ENCODE assay signal across 24 cellular contexts in genomic region chr6:167872538-167873210, GRCh38. TPM values are rescaled to one million over a fixed set of nuclear protein-coding genes. Genes with fewer than 3 reads are reported as not detected.
DNase-seq lines count a peak whose midpoint lies in the region; ATAC-seq, FAIRE-seq and TF ChIP-seq lines count a peak whose summit lies in the region.
"Had no signal": no experiment of that assay in that cellular context is flagged by ENCODE, and none has a peak within 500 bp of the region (broad histone marks: within the 10 kb centered on the region; RNA-seq: fewer than 3 reads in every experiment).

No MANE protein-coding gene starts in this region.

- TF ChIP-seq RAD21 in K562 (CRISPR knock-in tag; conservative IDR thresholded peaks at IDR 0.05 in 1 of 2, IDR thresholded peaks at IDR 0.05 in 1 of 2), result no peak

- H3K36me3 ChIP-seq in K562 (ENCODE audit: control insufficient read depth, insufficient read depth, low read length), result peaks cover 83% of the 10 kb centered on the region

- peak; percentile 55 for ATAC-seq in GM18505 (IDR thresholded peaks at IDR 0.05; ENCODE audit: unreplicated experiment)
- peak; percentile 60 for ATAC-seq in GM21723 (IDR thresholded peaks at IDR 0.05; ENCODE audit: unreplicated experiment)
- ATAC-seq in K562, result no peak; the same call in 2 of the 3 replicates
- ATAC-seq in GM21825 (IDR thresholded peaks at IDR 0.05; ENCODE audit: unreplicated experiment), result no peak
- ATAC-seq: esophagus mucosa; left cardiac atrium; SK-N-SH treated with all-trans-retinoic acid at 6 μM for 48 hours; stimulated activated naive CD8-positive, alpha-beta T cell treated with anti-CD3 and anti-CD28 coated beads, Interleukin-15, Interleukin-2, amounts not matched to agents 100 U/mL and 50 U/mL, for 24 hours had no signal

- CTCF ChIA-PET in K562 (lab: Yijun Ruan, JAX; ENCODE audit: low intra/inter-chr PET ratio), result no interaction called here

- H3K27ac ChIP-seq in K562 (ENCODE audit: extremely low read depth, low read depth, low read length), result no peak overlapping the region

- H3K27me3 ChIP-seq in K562 (ENCODE audit: control insufficient read depth in 2 of 2, insufficient read depth in 2 of 2, low read length in 2 of 2), result no peaks in the 10 kb centered on the region

- in situ Hi-C loops in K562 (cut with MboI) (no loop called here), GM13977 (cut with MboI; ENCODE audit: low pct_unique_long_range_greater_than_20kb, low sequenced_read_pairs, unreplicated experiment) (no loop called here)

- no TSS peak for BruUV-seq in K562 (replicated peaks; lab: Mats Ljungman, UMichigan)

- H3K9me3 ChIP-seq in K562 (replicated peaks; ENCODE audit: control insufficient read depth, insufficient read depth, low read depth, low read length), result no peaks in the 10 kb centered on the region

- no peak overlapping the region for H3K9ac ChIP-seq in K562 (ENCODE audit: insufficient read depth in 1 of 2, low read depth in 2 of 2, low read length in 2 of 2)

- H4K20me1 ChIP-seq in K562 (replicated peaks; ENCODE audit: control insufficient read depth, insufficient read depth, low read length), result no peaks in the 10 kb centered on the region

- 95% methylated on average over 2 of the region's 2 CpGs for whole genome bisulfite sequencing in K562 (ENCODE audit: insufficient coverage, low coverage, missing lambda C conversion rate)

- POLR2A ChIA-PET in K562 (lab: Yijun Ruan, JAX), result interaction anchor here (0.6 to 1.3 kb wide), 2 partner anchors 17 to 141 kb away, joined by 3 to 4 read pairs; no protein-coding TSS in a partner anchor

- no peak for TF ChIP-seq CTCF in K562 (IDR thresholded peaks at IDR 0.05 in 2 of 3, conservative IDR thresholded peaks at IDR 0.05 in 1 of 3; ENCODE audit: insufficient read depth in 2 of 3, low read depth in 1 of 3, low read length in 3 of 3)
- TF ChIP-seq CTCF in GM13977 (IDR thresholded peaks at IDR 0.05; ENCODE audit: extremely low read depth, insufficient read depth, missing control alignments), result no peak

- no peak overlapping the region for H3K4me3 ChIP-seq in K562

- H2AFZ ChIP-seq in K562 (ENCODE audit: low read depth, low read length), result no peak overlapping the region

- TF ChIP-seq POLR2A in GM18505 (IDR thresholded peaks at IDR 0.05; ENCODE audit: borderline replicate concordance, extremely low read depth, insufficient read depth, insufficient read length) (no peak), K562 (conservative IDR thresholded peaks at IDR 0.05) (no peak)

- H3K4me1 ChIP-seq in K562 (replicated peaks in 1 of 2; ENCODE audit: control insufficient read depth in 2 of 2, insufficient read depth in 2 of 2, low read length in 2 of 2), result peaks cover 0 to 7% of the 10 kb centered on the region in 2 experiments; a peak in 1 of 5 replicates

- intact Hi-C loops in K562 (cut with micrococcal nuclease), result no loop called here

- peak; percentile 56 for FAIRE-seq in K562 (lab: Jason Lieb, UNC)
- FAIRE-seq: H1 had no signal

- no peak for TF ChIP-seq EP300 in K562 (IDR thresholded peaks at IDR 0.05; ENCODE audit: low read length)

- H3K79me2 ChIP-seq in K562 (ENCODE audit: control insufficient read depth, insufficient read depth, low read length), result 0 out of 3 replicates have a peak, but pooled peaks cover 2% of the 10 kb centered on the region

- H3K4me2 ChIP-seq in K562 (ENCODE audit: insufficient read depth, low read length), result no peak overlapping the region

- peaks cover 3% of the 10 kb centered on the region for H3K9me1 ChIP-seq in K562 (ENCODE audit: control insufficient read depth, insufficient read depth, low read length)

- DNase-seq in MV-4-11 (lab: John Stamatoyannopoulos, UW) (peak; percentile 31), K562 (ENCODE audit: extremely low read depth in 1 of 4, low spot score in 3 of 4) (no peak), GM13977 (ENCODE audit: low spot score) (no peak), SKM-1 treated with dmso at 0.1 percent for 144 hours (lab: John Stamatoyannopoulos, UW; ENCODE audit: unreplicated experiment) (no peak), cerebellar cortex (ENCODE audit: low spot score) (no peak)
- DNase-seq: activated CD4-positive, alpha-beta T cell treated with anti-CD3 and anti-CD28 coated beads, Interleukin-2, amount 50 U/mL, for 1 hour; activated naive CD4-positive, alpha-beta T cell treated with anti-CD3 and anti-CD28 coated beads for 36 hours; AML-193; amniotic stem cell; CD4-positive, alpha-beta T cell; endodermal cell; KG1; left cardiac atrium; mammary epithelial cell; NCI-H1436; NCI-H2081 treated with DMSO at 0.1 percent for 48 hours; NCI-H774; stimulated activated naive CD8-positive, alpha-beta T cell treated with anti-CD3 and anti-CD28 coated beads, Interleukin-15, Interleukin-2, amounts not matched to agents 100 U/mL and 50 U/mL, for 24 hours had no signal

TF ChIP-seq in K562, 482 proteins besides CTCF, POLR2A, EP300 and RAD21:
- TF ChIP-seq EP400 (IDR thresholded peaks at IDR 0.05), result no peak
- no peak for TF ChIP-seq DPF2 (IDR thresholded peaks at IDR 0.05)
- TF ChIP-seq, protein P1, sequence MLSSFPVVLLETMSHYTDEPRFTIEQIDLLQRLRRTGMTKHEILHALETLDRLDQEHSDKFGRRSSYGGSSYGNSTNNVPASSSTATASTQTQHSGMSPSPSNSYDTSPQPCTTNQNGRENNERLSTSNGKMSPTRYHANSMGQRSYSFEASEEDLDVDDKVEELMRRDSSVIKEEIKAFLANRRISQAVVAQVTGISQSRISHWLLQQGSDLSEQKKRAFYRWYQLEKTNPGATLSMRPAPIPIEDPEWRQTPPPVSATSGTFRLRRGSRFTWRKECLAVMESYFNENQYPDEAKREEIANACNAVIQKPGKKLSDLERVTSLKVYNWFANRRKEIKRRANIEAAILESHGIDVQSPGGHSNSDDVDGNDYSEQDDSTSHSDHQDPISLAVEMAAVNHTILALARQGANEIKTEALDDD (IDR thresholded peaks at IDR 0.05), result peak; percentile 76; the same call in 1 of the 2 replicates
- peak; percentile 60 for TF ChIP-seq NFE2 (IDR thresholded peaks at IDR 0.05; ENCODE audit: low read depth)

RNA-seq across cellular contexts. Expression of gene AFDN, which starts 46.0 kb away (rescaled TPM):
- total RNA-seq in K562 (2011; cell fraction: chromatin; rRNA removed; ENCODE audit: low replicate concordance), result 294 and 779 TPM in 2 replicates
- 128 and 193 TPM in 2 replicates for total RNA-seq in K562 (2011; cell fraction: nucleolus; rRNA removed)
- 330 and 387 TPM in 2 replicates for total RNA-seq in K562 (2011; cell fraction: nucleoplasm; rRNA removed)
- total RNA-seq in K562 (2014; rRNA removed), result 91.9 and 117 TPM in 2 replicates
- 114 and 135 TPM in 2 replicates for total RNA-seq in K562 (2014; rRNA removed; fragmentation: Illumina TruSeq; extraction: Trizol)
- total RNA-seq in K562 (2015; rRNA removed; fragmentation: Illumina TruSeq; extraction: Trizol), result 111 and 112 TPM in 2 replicates
- 106 and 129 TPM in 2 replicates for total RNA-seq in K562 (2021)
- polyA plus RNA-seq in K562 (2011; rRNA removed), result 95.7 and 96.7 TPM in 2 replicates
- 29.3 and 38.3 TPM in 2 replicates for polyA plus RNA-seq in K562 (2011; cell fraction: cytosol; rRNA removed)
- 374 and 388 TPM in 2 replicates for polyA plus RNA-seq in K562 (2011; cell fraction: nucleus; rRNA removed)
- polyA plus RNA-seq in K562 (2012), result 62.0 and 64.2 TPM in 2 replicates
- polyA plus RNA-seq in K562 (2014; fragmentation: Illumina TruSeq; extraction: Trizol), result 95.0 and 105 TPM in 2 replicates
- polyA plus RNA-seq in K562 (2014; fragmentation: Nextera tagmentation; extraction: Ambion mirVana), result 1 to 10 TPM; 7.2 to 9.7 TPM
- 78.9 and 96.4 TPM in 2 replicates for polyA plus RNA-seq in K562 (2014; rRNA removed)
- polyA minus RNA-seq in K562 (2011; rRNA and poly(A)+ RNA removed), result 183 and 194 TPM in 2 replicates
- polyA minus RNA-seq in K562 (2011; cell fraction: cytosol; rRNA and poly(A)+ RNA removed), result 78.4 and 100 TPM in 2 replicates
- 234 and 345 TPM in 2 replicates for polyA minus RNA-seq in K562 (2011; cell fraction: nucleus; rRNA and poly(A)+ RNA removed)

Comparison
In these comparisons a context has a peak if more than half of its experiments do, and no peak if none do; other contexts are left out.
1. ATAC-seq: peak in GM18505 (single experiment) and GM21723 (single experiment); none in K562 (single experiment) and GM21825 (single experiment).